In the genomic region with DNA sequence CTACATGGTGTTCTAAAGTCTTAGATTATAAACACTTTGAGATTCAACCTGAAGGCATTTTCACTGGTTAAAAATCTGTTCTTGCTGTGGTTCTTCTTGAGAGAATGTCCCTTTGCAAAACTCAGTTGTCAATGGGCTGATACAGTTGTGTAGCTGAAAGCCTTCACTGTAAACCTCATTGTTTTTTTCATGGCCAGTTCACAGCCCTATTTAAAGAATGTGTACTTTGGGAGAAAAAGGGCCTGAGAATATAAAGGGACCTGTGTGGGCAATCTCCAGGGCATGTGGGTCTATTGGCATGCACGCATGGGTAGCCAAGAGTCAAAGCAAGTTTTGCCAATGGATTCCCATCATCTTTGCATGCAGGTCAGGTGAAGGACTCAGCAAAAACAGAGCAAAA, we compare ENCODE assay signal across 32 cellular contexts. TPM values are rescaled to one million over a fixed set of nuclear protein-coding genes. Genes with fewer than 3 reads are reported as not detected.
DNase-seq lines count a peak whose midpoint lies in the region; ATAC-seq and TF ChIP-seq lines count a peak whose summit lies in the region.
"Had no signal": no experiment of that assay in that cellular context is flagged by ENCODE, and none has a peak within 500 bp of the region (broad histone marks: within the 10 kb centered on the region; RNA-seq: fewer than 3 reads in every experiment).

No MANE protein-coding gene starts in this region.

- no peak overlapping the region for H3K4me3 ChIP-seq in SJSA1
- H3K4me3 ChIP-seq in esophagus squamous epithelium, result no peak overlapping the region
- no peak overlapping the region for H3K4me3 ChIP-seq in gastrocnemius medialis
- no peak overlapping the region for H3K4me3 ChIP-seq in transverse colon
- H3K4me3 ChIP-seq: hepatocyte, PC-9, right lobe of liver, upper lobe of left lung had no signal

- DNase-seq in HFFc6, result no peak
- DNase-seq in SJSA1 (ENCODE audit: low read depth in 1 of 2, low spot score in 2 of 2), result no peak
- DNase-seq in esophagus squamous epithelium (lab: John Stamatoyannopoulos, UW), result no peak
- no peak for DNase-seq in gastrocnemius medialis
- no peak for DNase-seq in transverse colon
- no peak for DNase-seq in EL
- no peak for DNase-seq in amygdala (lab: John Stamatoyannopoulos, UW)
- DNase-seq: activated T-cell treated with anti-CD3 and anti-CD28 coated beads for 4 hours; amniotic stem cell; caudate nucleus; DMS 273 treated with DMSO at 0.1 percent for 48 hours; GDM1; GOT3; KBM-7; left ventricle myocardium superior; MM.1S; NCI-H1436; NCI-H2107; NCI-H446 treated with DMSO at 0.1 percent for 48 hours; PC-9; right lobe of liver; SHP77; stimulated activated CD4-positive, alpha-beta T cell treated with anti-CD3 and anti-CD28 coated beads, Interleukin-12 subunit alpha, Interleukin-12 subunit beta, amount 100 ng/mL, for 4 hours; stimulated activated naive CD4-positive, alpha-beta T cell; upper lobe of left lung had no signal

- ATAC-seq in gastrocnemius medialis (no peak), HG03280 (IDR thresholded peaks at IDR 0.05; ENCODE audit: unreplicated experiment) (no peak)

- intact Hi-C loops in esophagus squamous epithelium (cut with DNase I), result no loop called here
- intact Hi-C loops in gastrocnemius medialis (cut with DNase I; ENCODE audit: low total_unique reads), result no loop called here
- intact Hi-C loops in transverse colon (cut with DNase I; ENCODE audit: low total_unique reads), result no loop called here

- TF ChIP-seq EP300 in transverse colon (IDR thresholded peaks at IDR 0.05; ENCODE audit: low read depth), result no peak

- H3K27me3 Mint-ChIP-seq in HFFc6 (ENCODE audit: insufficient read depth), result no peaks in the 10 kb centered on the region
- H3K27me3 Mint-ChIP-seq: activated CD4-positive, alpha-beta memory T cell treated with anti-CD3 and anti-CD28 coated beads, Interleukin-2, amount 10 ng/mL, durations not matched to agents 7 days and 5 days had no signal

- peak overlapping the region; percentile 87 for H3K27ac Mint-ChIP-seq in HFFc6

- in situ Hi-C loops in gastrocnemius medialis (cut with MboI; ENCODE audit: low sequenced_read_pairs in 4 of 4) (loop anchor here in 2 of 4 donors (25.0 kb wide), 3 partner anchors 97 to 247 kb away; no protein-coding TSS in a partner anchor), transverse colon (cut with MboI; ENCODE audit: low pct_ligation_motif_present in 1 of 4, low pct_unique_long_range_greater_than_20kb in 1 of 4, low sequenced_read_pairs in 3 of 4) (loop anchor here in 1 of 4 donors (25.0 kb wide), 1 partner anchor 222 kb away; no protein-coding TSS in a partner anchor)

- H3K4me1 ChIP-seq in SJSA1 (replicated peaks) (peaks cover 48% of the 10 kb centered on the region), esophagus squamous epithelium (peaks cover 0 to 4% (median 0%) of the 10 kb centered on the region in 3 donors), gastrocnemius medialis (peaks cover 0 to 4% of the 10 kb centered on the region in 2 donors), transverse colon (no peaks in the 10 kb centered on the region)

- H3K9me3 Mint-ChIP-seq in HFFc6, result no peaks in the 10 kb centered on the region
- H3K9me3 Mint-ChIP-seq: activated CD4-positive, alpha-beta memory T cell treated with anti-CD3 and anti-CD28 coated beads, Interleukin-2, amount 10 ng/mL, durations not matched to agents 7 days and 5 days; CD8-positive, alpha-beta T cell; immature natural killer cell had no signal

- H3K27ac ChIP-seq in SJSA1, result peak overlapping the region; percentile 87
- peak overlapping the region in 3 of 4 donors; percentile 12 to 63 (median 22) for H3K27ac ChIP-seq in esophagus squamous epithelium
- peak overlapping the region in 3 of 4 donors; percentile 23 to 56 (median 37) for H3K27ac ChIP-seq in gastrocnemius medialis
- no peak overlapping the region for H3K27ac ChIP-seq in transverse colon
- H3K27ac ChIP-seq: hepatocyte, PC-9 had no signal

- no peaks in the 10 kb centered on the region for H3K9me3 ChIP-seq in SJSA1 (replicated peaks)
- no peaks in the 10 kb centered on the region for H3K9me3 ChIP-seq in esophagus squamous epithelium
- H3K9me3 ChIP-seq in gastrocnemius medialis, result no peaks in the 10 kb centered on the region
- no peaks in the 10 kb centered on the region for H3K9me3 ChIP-seq in transverse colon
- H3K9me3 ChIP-seq: right lobe of liver, upper lobe of left lung had no signal

- no peaks in the 10 kb centered on the region for H3K36me3 Mint-ChIP-seq in HFFc6 (ENCODE audit: low read depth)
- H3K36me3 Mint-ChIP-seq: CD8-positive, alpha-beta T cell; immature natural killer cell had no signal

- TF ChIP-seq CTCF in HFFc6 (IDR thresholded peaks at IDR 0.05) (no peak), esophagus squamous epithelium (IDR thresholded peaks at IDR 0.05) (no peak), gastrocnemius medialis (IDR thresholded peaks at IDR 0.05 in 4 of 5, conservative IDR thresholded peaks at IDR 0.05 in 1 of 5) (no peak), transverse colon (IDR thresholded peaks at IDR 0.05) (no peak)

- no peak for TF ChIP-seq POLR2A in esophagus squamous epithelium (IDR thresholded peaks at IDR 0.05)
- TF ChIP-seq POLR2A in gastrocnemius medialis (IDR thresholded peaks at IDR 0.05), result no peak
- no peak for TF ChIP-seq POLR2A in transverse colon (IDR thresholded peaks at IDR 0.05)

- H3K36me3 ChIP-seq in SJSA1, result no peaks in the 10 kb centered on the region
- no peaks in the 10 kb centered on the region for H3K36me3 ChIP-seq in esophagus squamous epithelium
- H3K36me3 ChIP-seq in gastrocnemius medialis, result no peaks in the 10 kb centered on the region
- H3K36me3 ChIP-seq in transverse colon, result no peaks in the 10 kb centered on the region
- H3K36me3 ChIP-seq: right lobe of liver, upper lobe of left lung had no signal

- 57% methylated on average over 1 of the region's 1 CpG; no CpG with 5 or more reads in 1 of the 2 donors for WGBS in esophagus squamous epithelium, 2 donors
- 60% methylated on average over 1 of the region's 1 CpG; no CpG with 5 or more reads in 1 of the 2 donors for WGBS in transverse colon (ENCODE audit: low coverage in 1 of 2), 2 donors

- peaks cover 64% of the 10 kb centered on the region for H3K4me1 Mint-ChIP-seq in HFFc6 (ENCODE audit: low read depth)

- no peak overlapping the region for H3K4me3 Mint-ChIP-seq in HFFc6
- H3K4me3 Mint-ChIP-seq: activated CD4-positive, alpha-beta memory T cell treated with anti-CD3 and anti-CD28 coated beads, Interleukin-2, amount 10 ng/mL, durations not matched to agents 7 days and 5 days; CD8-positive, alpha-beta T cell had no signal

- H3K27me3 ChIP-seq in SJSA1 (replicated peaks), result no peaks in the 10 kb centered on the region
- H3K27me3 ChIP-seq in esophagus squamous epithelium, result no peaks in the 10 kb centered on the region
- no peaks in the 10 kb centered on the region for H3K27me3 ChIP-seq in gastrocnemius medialis
- no peaks in the 10 kb centered on the region for H3K27me3 ChIP-seq in transverse colon
- H3K27me3 ChIP-seq: hepatocyte, right lobe of liver, upper lobe of left lung had no signal

RNA-seq across cellular contexts. Expression of a gene that starts 7.8 kb away (rescaled TPM):
- 10 to 100 TPM; 26.9 to 30.5 (median 28.7) TPM for total RNA-seq in HFFc6 (2021; fragmentation: NEBNext Ultra II Directional; extraction: Animal tissue kit (Norgen Biotek cat#: 25700))
- 22.1 and 27.5 TPM in 2 replicates for total RNA-seq in SJSA1 (2014; rRNA removed; shearing (Covaris generic))
- total RNA-seq in esophagus squamous epithelium (10 to 100 TPM in 1 of 4 donors, 1 to 10 TPM in 3; 1.3 to 11.8 (median 6.4) TPM), gastrocnemius medialis (10 to 100 TPM; 10.5 to 26.1 (median 13.9) TPM), transverse colon (10 to 100 TPM in 1 of 4 donors, 1 to 10 TPM in 3; 2.2 to 10.9 (median 5.2) TPM)

RNA-seq across cellular contexts. Expression of a gene that starts 41.8 kb away (rescaled TPM):
- under 1 TPM in 1 of 6 experiments, not detected in 5; 0.05 TPM for total RNA-seq in HFFc6 (2021; fragmentation: NEBNext Ultra II Directional; extraction: Animal tissue kit (Norgen Biotek cat#: 25700))
- total RNA-seq in SJSA1 (2014; rRNA removed; shearing (Covaris generic)), result not detected in 2 replicates
- total RNA-seq in esophagus squamous epithelium (under 1 TPM in 1 of 4 donors, not detected in 3; 0.19 TPM), gastrocnemius medialis (under 1 TPM in 1 of 4 donors, not detected in 3; 0.04 TPM), transverse colon (under 1 TPM in 1 of 4 donors, not detected in 3; under 0.01 TPM)
- total RNA-seq: activated CD4-positive, alpha-beta memory T cell treated with anti-CD3 and anti-CD28 coated beads, Interleukin-2, amount 10 ng/mL, durations not matched to agents 7 days and 5 days; CD8-positive, alpha-beta T cell; dermis blood vessel endothelial cell; left ventricle myocardium superior; mononuclear cell; PC-9 had no signal

Comparison
In these comparisons a context has a peak if more than half of its experiments do, and no peak if none do; other contexts are left out.
1. H3K27ac ChIP-seq: peak in SJSA1 (single experiment), esophagus squamous epithelium (3 of 4) and gastrocnemius medialis (3 of 4); none in transverse colon (0 of 4).